ENCODE assay signal across 9 cellular contexts in genomic region chr17:81400939-81401726, GRCh38. TPM values are rescaled to one million over a fixed set of nuclear protein-coding genes. Genes with fewer than 3 reads are reported as not detected.
A peak's percentile ranks its signal among the peaks of the same experiment; 100 is the strongest.
DNase-seq lines count a peak whose midpoint lies in the region; ATAC-seq and TF ChIP-seq lines count a peak whose summit lies in the region.
"Had no signal": no experiment of that assay in that cellular context is flagged by ENCODE, and none has a peak within 500 bp of the region (broad histone marks: within the 10 kb centered on the region; RNA-seq: fewer than 3 reads in every experiment).

No MANE protein-coding gene starts in this region.

- ATAC-seq in SK-N-SH treated with all-trans-retinoic acid at 6 μM for 48 hours (no peak), HG02759 (IDR thresholded peaks at IDR 0.05; ENCODE audit: unreplicated experiment) (no peak), GM18511 (IDR thresholded peaks at IDR 0.05; ENCODE audit: unreplicated experiment) (no peak)
- no peak for ATAC-seq in activated T-cell treated with anti-CD3 and anti-CD28 coated beads, Interleukin-2, amount 50 U/mL, for 72 hours (replicated peaks in 1 of 2)
- ATAC-seq: activated CD4-positive, alpha-beta T cell treated with anti-CD3 and anti-CD28 coated beads for 36 hours had no signal

- peaks cover 35% of the 10 kb centered on the region for H3F3A ChIP-seq in SK-N-SH (replicated peaks; ENCODE audit: insufficient read depth)

- H3K4me2 ChIP-seq in SK-N-SH: peak overlapping the region; percentile 95

- H3K4me3 Mint-ChIP-seq in activated T-cell treated with anti-CD3 and anti-CD28 coated beads, Interleukin-2, amount 50 U/mL, for 72 hours: peak overlapping the region in 1 of 2 donors; percentile 27

- no peaks in the 10 kb centered on the region for H3K9me3 Mint-ChIP-seq in activated T-cell treated with anti-CD3 and anti-CD28 coated beads, Interleukin-2, amount 50 U/mL, for 72 hours

- peaks cover 55% of the 10 kb centered on the region for H3K27me3 Mint-ChIP-seq in activated T-cell treated with anti-CD3 and anti-CD28 coated beads, Interleukin-2, amount 50 U/mL, for 72 hours (ENCODE audit: low read depth)

- POLR2A ChIA-PET in SK-N-SH (lab: Yijun Ruan, JAX): interaction anchor here (0.6 kb wide), 1 partner anchor 236 kb away, joined by 4 read pairs; no protein-coding TSS in a partner anchor

- H3K36me3 Mint-ChIP-seq in activated T-cell treated with anti-CD3 and anti-CD28 coated beads, Interleukin-2, amount 50 U/mL, for 72 hours (ENCODE audit: insufficient read depth in 2 of 2): peaks cover 2 to 5% of the 10 kb centered on the region in 2 donors

- H3K27ac Mint-ChIP-seq in activated T-cell treated with anti-CD3 and anti-CD28 coated beads, Interleukin-2, amount 50 U/mL, for 72 hours: no peak overlapping the region

- H3K79me2 ChIP-seq in SK-N-SH (ENCODE audit: insufficient read depth): peaks cover 73% of the 10 kb centered on the region

- H3K9me2 ChIP-seq in SK-N-SH: no peaks in the 10 kb centered on the region

- WGBS in SK-N-SH (ENCODE audit: low lambda C conversion rate): 90% methylated on average over 20 of the region's 21 CpGs
- 18 to 33% methylated on average over 12 to 14 of the region's 21 CpGs for WGBS in mesodermal cell (ENCODE audit: insufficient coverage in 2 of 2), 2 experiments
- WGBS in tibial nerve, 2 donors: 17 to 21% methylated on average over 19 of the region's 21 CpGs

- H3K4me1 ChIP-seq in SK-N-SH (ENCODE audit: control insufficient read depth in 1 of 2, insufficient read depth in 2 of 2, low read depth in 1 of 2, low read length in 1 of 2): peaks cover 56 to 71% of the 10 kb centered on the region in 2 experiments
- peaks cover 51% of the 10 kb centered on the region for H3K4me1 ChIP-seq in mesodermal cell (ENCODE audit: control insufficient read depth, insufficient read depth, low read length, poor library complexity, severe bottlenecking)
- peaks cover 0 to 67% (median 54%) of the 10 kb centered on the region in 4 donors for H3K4me1 ChIP-seq in tibial nerve

- H3K4me3 ChIP-seq in SK-N-SH (ENCODE audit: low read depth in 2 of 2, low read length in 1 of 2) (no peak overlapping the region), mesodermal cell (ENCODE audit: extremely low read depth, insufficient read depth, low read length, poor library complexity, severe bottlenecking) (peak overlapping the region; percentile 47), tibial nerve (peak overlapping the region; percentile 56 to 89 (median 78))

- no peak for TF ChIP-seq RAD21 in SK-N-SH (IDR thresholded peaks at IDR 0.05; ENCODE audit: low read length)

- CTCF ChIA-PET in SK-N-SH (lab: Yijun Ruan, JAX): interaction anchor here (0.6 to 6.4 kb wide), 13 partner anchors 8 to 90 kb away, joined by 3 to 41 read pairs (median 5); no protein-coding TSS in a partner anchor

- no peak overlapping the region; a peak in 1 of 4 replicates for H3K27ac ChIP-seq in SK-N-SH (ENCODE audit: low read depth in 2 of 2, low read length in 1 of 2)
- peak overlapping the region; percentile 91 for H3K27ac ChIP-seq in cingulate gyrus (ENCODE audit: low read depth, low read length)
- H3K27ac ChIP-seq in mesodermal cell (ENCODE audit: low read depth, low read length, severe bottlenecking): peak overlapping the region; percentile 87
- H3K27ac ChIP-seq in tibial nerve: peak overlapping the region; percentile 90 to 99 (median 94)

- H3K9me3 ChIP-seq in SK-N-SH (no peaks in the 10 kb centered on the region), mesodermal cell (ENCODE audit: control insufficient read depth, low read length) (no peaks in the 10 kb centered on the region), tibial nerve (no peaks in the 10 kb centered on the region)

- no peak for TF ChIP-seq POLR2A in tibial nerve (IDR thresholded peaks at IDR 0.05)

- H3K27me3 ChIP-seq in SK-N-SH (ENCODE audit: insufficient read depth) (no peaks in the 10 kb centered on the region), tibial nerve (no peaks in the 10 kb centered on the region)

- H3K9ac ChIP-seq in SK-N-SH: peak overlapping the region; percentile 69

- no peak overlapping the region for H2AFZ ChIP-seq in SK-N-SH (ENCODE audit: low read depth)

- H4K20me1 ChIP-seq in SK-N-SH (ENCODE audit: insufficient read depth): no peaks in the 10 kb centered on the region

- no peak for TF ChIP-seq EP300 in SK-N-SH (IDR thresholded peaks at IDR 0.05; ENCODE audit: borderline replicate concordance in 1 of 2, low read depth in 1 of 2, low read length in 1 of 2)
- peak in 1 of 2 donors; percentile 8 for TF ChIP-seq EP300 in tibial nerve (IDR thresholded peaks at IDR 0.05)

- H3K4me1 Mint-ChIP-seq in activated T-cell treated with anti-CD3 and anti-CD28 coated beads, Interleukin-2, amount 50 U/mL, for 72 hours (ENCODE audit: low read depth): peaks cover 10% of the 10 kb centered on the region

- DNase-seq in SK-N-SH (no peak), tibial nerve (ENCODE audit: low spot score in 2 of 2) (no peak)
- no peak for DNase-seq in activated T-cell treated with anti-CD3 and anti-CD28 coated beads, Interleukin-2, amount 50 U/mL, for 72 hours

- TF ChIP-seq CTCF in SK-N-SH (IDR thresholded peaks at IDR 0.05) (no peak), tibial nerve (IDR thresholded peaks at IDR 0.05) (no peak)

- H3K36me3 ChIP-seq in SK-N-SH (replicated peaks in 1 of 2; ENCODE audit: control insufficient read depth in 1 of 2, insufficient read depth in 2 of 2, low read length in 1 of 2) (no peaks in the 10 kb centered on the region), mesodermal cell (ENCODE audit: control insufficient read depth, insufficient read depth, low read length) (no peaks in the 10 kb centered on the region), tibial nerve (no peaks in the 10 kb centered on the region)

TF ChIP-seq in SK-N-SH, 30 proteins besides CTCF, POLR2A, EP300 and RAD21:
- TF ChIP-seq TEAD4 (IDR thresholded peaks at IDR 0.05; ENCODE audit: borderline replicate concordance, insufficient read depth) (no peak), ZBTB33 (IDR thresholded peaks at IDR 0.05; ENCODE audit: borderline replicate concordance, low read depth) (no peak), USF1 (IDR thresholded peaks at IDR 0.05; ENCODE audit: borderline replicate concordance, low read depth) (no peak)

TF ChIP-seq in SK-N-SH treated with all-trans-retinoic acid at 6 μM for 48 hours, 23 proteins besides CTCF, POLR2A, EP300 and RAD21:
- TF ChIP-seq ZFP3 (CRISPR knock-in tag; IDR thresholded peaks at IDR 0.05): no peak
- no peak for TF ChIP-seq TCF4 (CRISPR knock-in tag; IDR thresholded peaks at IDR 0.05; ENCODE audit: borderline replicate concordance)

RNA-seq across cellular contexts. Expression of gene BAHCC1, which starts 5.9 kb away (rescaled TPM):
- polyA plus RNA-seq in SK-N-SH (2012; rRNA removed): 3.6 and 6.4 TPM in 2 replicates
- polyA plus RNA-seq in SK-N-SH (2012; cell fraction: cytosol; rRNA removed): 1.4 and 4.3 TPM in 2 replicates
- polyA plus RNA-seq in SK-N-SH (2012; cell fraction: nucleus; rRNA removed): 27.3 and 28.3 TPM in 2 replicates
- polyA plus RNA-seq in mesodermal cell (2013, experiment 1 of 2): 29.9 TPM
- polyA plus RNA-seq in mesodermal cell (2013, experiment 2 of 2): 21.6 TPM
- total RNA-seq in tibial nerve: 10 to 100 TPM; 15.1 to 38.7 (median 27.4) TPM
- total RNA-seq in activated T-cell treated with anti-CD3 and anti-CD28 coated beads, Interleukin-2, amount 50 U/mL, for 72 hours: under 1 TPM; 0.02 to 0.14 TPM

Comparison
In these comparisons a context has a peak if more than half of its experiments do, and no peak if none do; other contexts are left out.
1. H3K27ac ChIP-seq: peak in cingulate gyrus (single experiment), mesodermal cell (single experiment) and tibial nerve (4 of 4); none in SK-N-SH (0 of 2).
2. H3K4me3 ChIP-seq: peak in mesodermal cell (single experiment) and tibial nerve (4 of 4); none in SK-N-SH (0 of 2).
3. RNA of gene BAHCC1, which starts 5.9 kb away (total RNA-seq): 15.1 to 38.7 TPM in tibial nerve; 0.02 to 0.14 TPM in activated T-cell treated with anti-CD3 and anti-CD28 coated beads, Interleukin-2, amount 50 U/mL, for 72 hours; every median in the first group is over 10 times any median in the second.